In genomic region chr13:110346661-110347067, GRCh38 we compare ENCODE assay signal across 11 cellular contexts. TPM values are rescaled to one million over a fixed set of nuclear protein-coding genes. Genes with fewer than 3 reads are reported as not detected.
DNase-seq lines count a peak whose midpoint lies in the region; ATAC-seq and TF ChIP-seq lines count a peak whose summit lies in the region.
"Had no signal": no experiment of that assay in that cellular context is flagged by ENCODE, and none has a peak within 500 bp of the region (broad histone marks: within the 10 kb centered on the region; RNA-seq: fewer than 3 reads in every experiment).

No MANE protein-coding gene starts in this region.

- ATAC-seq in gastroesophageal sphincter = no peak
- ATAC-seq: natural killer cell had no signal

- in situ Hi-C loops in transverse colon (cut with MboI; ENCODE audit: low pct_ligation_motif_present in 1 of 4, low pct_unique_long_range_greater_than_20kb in 1 of 4, low sequenced_read_pairs in 3 of 4) = no loop called here

- H3K4ac ChIP-seq in mesendoderm (ENCODE audit: low read depth, low read length) = no peak overlapping the region

- no peak overlapping the region for H3K4me2 ChIP-seq in mesendoderm (ENCODE audit: low read length)

- no peak overlapping the region for H3K4me3 ChIP-seq in gastroesophageal sphincter
- no peak overlapping the region for H3K4me3 ChIP-seq in transverse colon
- H3K4me3 ChIP-seq in mesendoderm (ENCODE audit: low read length) = no peak overlapping the region

- no peak overlapping the region for H3K9ac ChIP-seq in mesendoderm (ENCODE audit: low read length)

- H3K79me1 ChIP-seq in mesendoderm (ENCODE audit: low read length) = peaks cover 7% of the 10 kb centered on the region

- peak; percentile 28 to 38 for DNase-seq in SHP77 (lab: John Stamatoyannopoulos, UW)
- DNase-seq in SHP77 treated with DMSO at 0.1 percent for 48 hours (lab: John Stamatoyannopoulos, UW) = no peak
- peak; percentile 85 for DNase-seq in NCI-H774 (lab: John Stamatoyannopoulos, UW)
- DNase-seq in transverse colon = peak; percentile 87
- no peak for DNase-seq in effector CD8-positive, alpha-beta T cell (lab: John Stamatoyannopoulos, UW)
- DNase-seq in Kasumi-1 (lab: John Stamatoyannopoulos, UW) = no peak
- DNase-seq in mesendoderm = no peak
- DNase-seq: natural killer cell, NCI-H82, T-helper 9 cell had no signal

- intact Hi-C loops in transverse colon (cut with DNase I; ENCODE audit: low total_unique reads) = no loop called here

- H2BK5ac ChIP-seq in mesendoderm (ENCODE audit: low read length) = no peak overlapping the region

- no peak overlapping the region for H3K23ac ChIP-seq in mesendoderm (ENCODE audit: low read length)

- no peak overlapping the region for H3K56ac ChIP-seq in mesendoderm (ENCODE audit: low read length)

- H3K27me3 ChIP-seq in gastroesophageal sphincter (no peaks in the 10 kb centered on the region), transverse colon (no peaks in the 10 kb centered on the region), mesendoderm (ENCODE audit: insufficient read depth, low read length, poor library complexity) (no peaks in the 10 kb centered on the region)

- H2BK120ac ChIP-seq in mesendoderm (ENCODE audit: low read depth, low read length) = no peak overlapping the region

- no peak overlapping the region for H4K8ac ChIP-seq in mesendoderm (ENCODE audit: low read depth, low read length)

- TF ChIP-seq EP300 in gastroesophageal sphincter (IDR thresholded peaks at IDR 0.05) (no peak), transverse colon (IDR thresholded peaks at IDR 0.05; ENCODE audit: low read depth) (no peak)

- peaks cover 2% of the 10 kb centered on the region for H3K79me2 ChIP-seq in mesendoderm (ENCODE audit: control insufficient read depth, insufficient read depth, low read length)

- WGBS in gastroesophageal sphincter (ENCODE audit: low coverage in 1 of 2), 2 donors = 88 to 94% methylated on average over 6 to 10 of the region's 17 CpGs
- WGBS in transverse colon (ENCODE audit: low coverage in 1 of 2), 2 donors = 30 to 73% methylated on average over 2 to 15 of the region's 17 CpGs
- WGBS in mesendoderm (ENCODE audit: extremely low coverage, insufficient coverage, low lambda C conversion rate) = no CpG with 5 or more reads among the region's 17 CpGs

- H3K18ac ChIP-seq in mesendoderm (ENCODE audit: low read length) = no peak overlapping the region

- no peak overlapping the region for H2AK5ac ChIP-seq in mesendoderm (ENCODE audit: low read length)

- H3K9me3 ChIP-seq in gastroesophageal sphincter = no peaks in the 10 kb centered on the region
- H3K9me3 ChIP-seq in transverse colon = no peaks in the 10 kb centered on the region

- H3K27ac ChIP-seq in gastroesophageal sphincter (peak overlapping the region; percentile 8 to 99 (median 95)), transverse colon (peak overlapping the region; percentile 84 to 87 (median 86)), mesendoderm (ENCODE audit: low read depth, low read length) (no peak overlapping the region)

- no peak for TF ChIP-seq POLR2A in gastroesophageal sphincter (IDR thresholded peaks at IDR 0.05)
- no peak for TF ChIP-seq POLR2A in transverse colon (IDR thresholded peaks at IDR 0.05)

- H2BK15ac ChIP-seq in mesendoderm (replicated peaks; ENCODE audit: low read depth) = no peak overlapping the region

- no peak for TF ChIP-seq CTCF in gastroesophageal sphincter (IDR thresholded peaks at IDR 0.05)
- TF ChIP-seq CTCF in transverse colon (IDR thresholded peaks at IDR 0.05) = no peak

- H3K36me3 ChIP-seq in gastroesophageal sphincter (no peaks in the 10 kb centered on the region), transverse colon (no peaks in the 10 kb centered on the region), mesendoderm (ENCODE audit: control insufficient read depth, insufficient read depth, low read length) (no peaks in the 10 kb centered on the region)

- H3K4me1 ChIP-seq in gastroesophageal sphincter = peaks cover 12 to 98% (median 32%) of the 10 kb centered on the region in 3 donors
- H3K4me1 ChIP-seq in transverse colon = peaks cover 9 to 59% (median 27%) of the 10 kb centered on the region in 4 donors
- H3K4me1 ChIP-seq in mesendoderm (ENCODE audit: control insufficient read depth, low read depth, low read length) = no peaks in the 10 kb centered on the region

- no peak overlapping the region for H4K5ac ChIP-seq in mesendoderm (ENCODE audit: low read length)

RNA-seq across cellular contexts. Expression of gene COL4A2, which starts 39.6 kb away (rescaled TPM):
- total RNA-seq in gastroesophageal sphincter = 100 to 1,000 TPM; 478 to 945 (median 543) TPM
- total RNA-seq in transverse colon = 100 to 1,000 TPM in 2 of 4 donors, 10 to 100 TPM in 2; 75.1 to 322 (median 115) TPM
- 32.1 TPM for polyA plus RNA-seq in mesendoderm (2013, experiment 1 of 2)
- polyA plus RNA-seq in mesendoderm (2013, experiment 2 of 2) = 31.1 TPM
- total RNA-seq: natural killer cell had no signal

RNA-seq across cellular contexts. Expression of gene COL4A1, which starts 39.7 kb away (rescaled TPM):
- 100 to 1,000 TPM; 278 to 618 (median 440) TPM for total RNA-seq in gastroesophageal sphincter
- total RNA-seq in transverse colon = 100 to 1,000 TPM in 2 of 4 donors, 10 to 100 TPM in 2; 46.4 to 180 (median 99.2) TPM
- 28.0 TPM for polyA plus RNA-seq in mesendoderm (2013, experiment 1 of 2)
- 29.2 TPM for polyA plus RNA-seq in mesendoderm (2013, experiment 2 of 2)
- total RNA-seq: natural killer cell had no signal

Comparison
In these comparisons a context has a peak if more than half of its experiments do, and no peak if none do; other contexts are left out.
1. DNase-seq: peak in SHP77 (2 of 2), NCI-H774 (single experiment) and transverse colon (single experiment); none in SHP77 treated with DMSO at 0.1 percent for 48 hours (single experiment), effector CD8-positive, alpha-beta T cell (single experiment), Kasumi-1 (0 of 2) and mesendoderm (single experiment).